Comparison of ENCODE assay signal across 10 cellular contexts in genomic region chr11:57646756-57647303, GRCh38. TPM values are rescaled to one million over a fixed set of nuclear protein-coding genes. Genes with fewer than 3 reads are reported as not detected.
A peak's percentile ranks its signal among the peaks of the same experiment; 100 is the strongest.
DNase-seq lines count a peak whose midpoint lies in the region; ATAC-seq, FAIRE-seq and TF ChIP-seq lines count a peak whose summit lies in the region.
"Had no signal": no experiment of that assay in that cellular context is flagged by ENCODE, and none has a peak within 500 bp of the region (broad histone marks: within the 10 kb centered on the region; RNA-seq: fewer than 3 reads in every experiment).

No MANE protein-coding gene starts in this region.

- peaks cover 69% of the 10 kb centered on the region for H3F3A ChIP-seq in GM23338 (replicated peaks; ENCODE audit: low read depth)

- H3K27me3 ChIP-seq in GM23338 (ENCODE audit: insufficient read depth) = peaks cover 18% of the 10 kb centered on the region
- peaks cover 19% of the 10 kb centered on the region for H3K27me3 ChIP-seq in bronchial epithelial cell (ENCODE audit: control insufficient read depth, insufficient read depth, low read length)
- peaks cover 36% of the 10 kb centered on the region for H3K27me3 ChIP-seq in colonic mucosa

- H3K36me3 Mint-ChIP-seq in GM23338 (ENCODE audit: low read depth) (peaks cover 21% of the 10 kb centered on the region), memory B cell (no peaks in the 10 kb centered on the region)
- H3K36me3 Mint-ChIP-seq: CD4-positive, CD25-positive, alpha-beta regulatory T cell had no signal

- DNase-seq in A549 (ENCODE audit: low read depth in 1 of 2, low spot score in 1 of 2) (no peak), GM23338 (ENCODE audit: low spot score) (peak; percentile 61), bronchial epithelial cell (ENCODE audit: low read depth) (peak; percentile 55), memory B cell (ENCODE audit: low spot score in 2 of 2) (peak in 1 of 2 donors; percentile 19), colonic mucosa (no peak)
- DNase-seq in stimulated activated CD4-positive, alpha-beta T cell treated with anti-CD3 and anti-CD28 coated beads, Interleukin-2, amount 100 ng/mL, for 48 hours = no peak
- DNase-seq: CD4-positive, CD25-positive, alpha-beta regulatory T cell; T-helper 9 cell had no signal

- H3K27ac Mint-ChIP-seq in GM23338 = peak overlapping the region; percentile 65
- no peak overlapping the region for H3K27ac Mint-ChIP-seq in memory B cell

- H3K27ac ChIP-seq in A549 = no peak overlapping the region
- peak overlapping the region; percentile 93 for H3K27ac ChIP-seq in GM23338 (ENCODE audit: low read depth)
- no peak overlapping the region for H3K27ac ChIP-seq in colonic mucosa

- H3K9me3 ChIP-seq in A549 (no peaks in the 10 kb centered on the region), colonic mucosa (no peaks in the 10 kb centered on the region)

- ATAC-seq in A549 = no peak
- ATAC-seq in GM23338 = peak; percentile 2
- ATAC-seq in memory B cell (ENCODE audit: low read depth) = no peak
- no peak for ATAC-seq in HG02981 (IDR thresholded peaks at IDR 0.05; ENCODE audit: unreplicated experiment)
- no peak for ATAC-seq in GM21717 (IDR thresholded peaks at IDR 0.05; ENCODE audit: unreplicated experiment)

- peaks cover 33% of the 10 kb centered on the region for H4K20me1 ChIP-seq in GM23338 (replicated peaks; ENCODE audit: insufficient read depth)

- no peak for FAIRE-seq in A549 (lab: Jason Lieb, UNC)
- FAIRE-seq in bronchial epithelial cell (lab: Jason Lieb, UNC) = no peak

- no peak for TF ChIP-seq RAD21 in A549 (conservative IDR thresholded peaks at IDR 0.05 in 1 of 2, IDR thresholded peaks at IDR 0.05 in 1 of 2)

- no peak for TF ChIP-seq CTCF in A549 (IDR thresholded peaks at IDR 0.05)
- no peak for TF ChIP-seq CTCF in GM23338 (conservative IDR thresholded peaks at IDR 0.05; ENCODE audit: low read depth in 2 of 2)
- no peak for TF ChIP-seq CTCF in bronchial epithelial cell (IDR thresholded peaks at IDR 0.05; ENCODE audit: insufficient read depth, low read length, severe bottlenecking)
- TF ChIP-seq CTCF in colonic mucosa (IDR thresholded peaks at IDR 0.05) = no peak

- no peak overlapping the region for H2AFZ ChIP-seq in GM23338

- CTCF ChIA-PET in A549 (lab: Yijun Ruan, JAX) = interaction anchor here (0.8 to 11.7 kb wide), 9 partner anchors 8 to 302 kb away, joined by 3 to 318 read pairs (median 5); partner anchors contain the start of gene UBE2L6

- 83% methylated on average over 19 of the region's 24 CpGs for WGBS in A549 (ENCODE audit: missing lambda C conversion rate)

- H3K4me2 ChIP-seq in A549 (no peak overlapping the region), GM23338 (peak overlapping the region; percentile 98)

- H3K79me2 ChIP-seq in GM23338 (replicated peaks; ENCODE audit: insufficient read depth) = peaks cover 14% of the 10 kb centered on the region

- peaks cover 61% of the 10 kb centered on the region for H3K27me3 Mint-ChIP-seq in GM23338 (ENCODE audit: insufficient read depth, low read depth, poor library complexity)
- H3K27me3 Mint-ChIP-seq in memory B cell = peaks cover 52% of the 10 kb centered on the region

- POLR2A ChIA-PET in A549 (lab: Yijun Ruan, JAX) = interaction anchor here (0.9 to 1.1 kb wide), 2 partner anchors 79 to 116 kb away, joined by 3 read pairs; partner anchors contain the start of genes TIMM10 and UBE2L6

- H3K4me3 Mint-ChIP-seq in GM23338 (peak overlapping the region; percentile 73), memory B cell (peak overlapping the region; percentile 5)

- peaks cover 9% of the 10 kb centered on the region; the same call in 1 of the 2 replicates for H3K36me3 ChIP-seq in GM23338 (ENCODE audit: insufficient read depth)
- no peaks in the 10 kb centered on the region for H3K36me3 ChIP-seq in bronchial epithelial cell (ENCODE audit: control insufficient read depth, insufficient read depth, low read length)
- H3K36me3 ChIP-seq in colonic mucosa = no peaks in the 10 kb centered on the region

- no peak for TF ChIP-seq POLR2A in A549 (IDR thresholded peaks at IDR 0.05; ENCODE audit: low read length)

- H3K4me3 ChIP-seq in A549 (no peak overlapping the region), GM23338 (peak overlapping the region; percentile 73), bronchial epithelial cell (ENCODE audit: low read depth, low read length) (peak overlapping the region; percentile 8), colonic mucosa (no peak overlapping the region)

- H3K4me1 Mint-ChIP-seq in GM23338 = peaks cover 92% of the 10 kb centered on the region
- H3K4me1 Mint-ChIP-seq in memory B cell = peaks cover 31% of the 10 kb centered on the region

- TF ChIP-seq EP300 in A549 (IDR thresholded peaks at IDR 0.05) = no peak

- H3K4me1 ChIP-seq in A549 (peaks cover 24% of the 10 kb centered on the region), GM23338 (ENCODE audit: insufficient read depth) (peaks cover 76% of the 10 kb centered on the region), colonic mucosa (no peaks in the 10 kb centered on the region)

- no peak overlapping the region for H3K9ac ChIP-seq in colonic mucosa (ENCODE audit: low read depth in 2 of 2, low read length in 2 of 2)

- peaks cover 10% of the 10 kb centered on the region for H3K9me2 ChIP-seq in GM23338 (ENCODE audit: insufficient read depth)

- H3K9me3 Mint-ChIP-seq in GM23338 (peaks cover 13% of the 10 kb centered on the region), memory B cell (no peaks in the 10 kb centered on the region)

- intact Hi-C loops in colonic mucosa (cut with DNase I) = loop anchor here (10.0 kb wide), 1 partner anchor 112 kb away; the partner anchor contains the start of genes SMTNL1 and TIMM10

TF ChIP-seq in A549, 52 proteins besides CTCF, POLR2A, EP300 and RAD21 (continues in another document):
- TF ChIP-seq JUN (IDR thresholded peaks at IDR 0.05) (0 out of 5 replicates have a peak, but pooled peaks of 1 of the 2 experiments have one; percentile 10), USF2 (IDR thresholded peaks at IDR 0.05) (no peak)

TF ChIP-seq in GM23338, 12 proteins besides CTCF, POLR2A, EP300 and RAD21 (continues in another document):
- TF ChIP-seq ZNF331 (CRISPR knock-in tag; IDR thresholded peaks at IDR 0.05; ENCODE audit: low read depth) (no peak), ZNF114 (CRISPR knock-in tag; IDR thresholded peaks at IDR 0.05) (no peak)

RNA-seq across cellular contexts. Expression of gene YPEL4, which starts 2.9 kb away (rescaled TPM):
- polyA plus RNA-seq in A549 (2011; rRNA removed) (0.04 and 0.13 TPM in 2 replicates), A549 (2017; fragmentation: RNase III; extraction: RNeasy Plus Mini Kit Qiagen cat#74134 plus additional on column Dnase treatment) (0.04 to 0.06 TPM in 2 of 3 replicates, not detected in the other), GM23338 (2016; fragmentation: Nextera tagmentation; extraction: Ambion mirVana) (1.1 and 1.2 TPM in 2 replicates)
- polyA plus RNA-seq in A549 (2012; cell fraction: cytosol; rRNA removed) = 0.01 and 0.08 TPM in 2 replicates
- polyA plus RNA-seq in A549 (2012; cell fraction: nucleus; rRNA removed) = 0.04 TPM in 1 of 2 replicates, not detected in the other
- 0.10 and 0.17 TPM in 2 replicates for polyA minus RNA-seq in A549 (2011; rRNA and poly(A)+ RNA removed)
- 0.82 TPM in 1 of 2 replicates, not detected in the other for total RNA-seq in GM23338 (2014; rRNA removed; shearing (Covaris generic))
- total RNA-seq in bronchial epithelial cell (0.26 TPM in 1 of 2 replicates, not detected in the other), colonic mucosa (under 1 TPM; 0.44 to 0.98 TPM)

RNA-seq across cellular contexts. Expression of gene CLP1, which starts 10.7 kb away (rescaled TPM):
- polyA plus RNA-seq in A549 (2011; rRNA removed) (22.8 and 24.2 TPM in 2 replicates), A549 (2017; fragmentation: RNase III; extraction: RNeasy Plus Mini Kit Qiagen cat#74134 plus additional on column Dnase treatment) (31.6 to 33.0 TPM (median 31.8 TPM) in 3 replicates), GM23338 (2016; fragmentation: Nextera tagmentation; extraction: Ambion mirVana) (14.4 and 16.8 TPM in 2 replicates)
- 18.3 and 19.5 TPM in 2 replicates for polyA plus RNA-seq in A549 (2012; cell fraction: cytosol; rRNA removed)
- polyA plus RNA-seq in A549 (2012; cell fraction: nucleus; rRNA removed) = 16.0 and 24.4 TPM in 2 replicates
- polyA minus RNA-seq in A549 (2011; rRNA and poly(A)+ RNA removed) = 21.3 and 25.5 TPM in 2 replicates
- total RNA-seq in GM23338 (2014; rRNA removed; shearing (Covaris generic)) = 25.2 and 25.4 TPM in 2 replicates
- total RNA-seq in bronchial epithelial cell (15.7 and 28.2 TPM in 2 replicates), colonic mucosa (10 to 100 TPM; 13.5 to 14.9 TPM)

RNA-seq across cellular contexts. Expression of gene ZDHHC5, which starts 21.1 kb away (rescaled TPM):
- 63.8 and 75.9 TPM in 2 replicates for polyA plus RNA-seq in A549 (2011; rRNA removed)
- polyA plus RNA-seq in A549 (2012; cell fraction: cytosol; rRNA removed) = 49.6 and 59.2 TPM in 2 replicates
- polyA plus RNA-seq in A549 (2012; cell fraction: nucleus; rRNA removed) = 62.4 and 72.5 TPM in 2 replicates
- polyA plus RNA-seq in A549 (2017; fragmentation: RNase III; extraction: RNeasy Plus Mini Kit Qiagen cat#74134 plus additional on column Dnase treatment) = 44.1 to 47.1 TPM (median 46.5 TPM) in 3 replicates
- polyA minus RNA-seq in A549 (2011; rRNA and poly(A)+ RNA removed) = 116 and 122 TPM in 2 replicates
- total RNA-seq in GM23338 (2014; rRNA removed; shearing (Covaris generic)) = 35.7 and 42.3 TPM in 2 replicates
- 15.7 and 16.9 TPM in 2 replicates for polyA plus RNA-seq in GM23338 (2016; fragmentation: Nextera tagmentation; extraction: Ambion mirVana)
- total RNA-seq in bronchial epithelial cell = 30.3 and 43.5 TPM in 2 replicates
- total RNA-seq in colonic mucosa = 10 to 100 TPM; 80.2 to 82.1 TPM

RNA-seq across cellular contexts. Expression of gene SERPING1, which starts 49.3 kb away (rescaled TPM):
- polyA plus RNA-seq in A549 (2011; rRNA removed) (0.59 and 0.91 TPM in 2 replicates), A549 (2017; fragmentation: RNase III; extraction: RNeasy Plus Mini Kit Qiagen cat#74134 plus additional on column Dnase treatment) (0.10 to 0.63 TPM (median 0.53 TPM) in 3 replicates), GM23338 (2016; fragmentation: Nextera tagmentation; extraction: Ambion mirVana) (49.8 and 54.7 TPM in 2 replicates)
- 0.15 and 0.19 TPM in 2 replicates for polyA plus RNA-seq in A549 (2012; cell fraction: cytosol; rRNA removed)
- 0.07 TPM in 1 of 2 replicates, not detected in the other for polyA plus RNA-seq in A549 (2012; cell fraction: nucleus; rRNA removed)
- 0.79 and 1.1 TPM in 2 replicates for polyA minus RNA-seq in A549 (2011; rRNA and poly(A)+ RNA removed)
- total RNA-seq in GM23338 (2014; rRNA removed; shearing (Covaris generic)) = 40.8 and 42.3 TPM in 2 replicates
- total RNA-seq in bronchial epithelial cell (1.3 and 2.0 TPM in 2 replicates), colonic mucosa (10 to 100 TPM; 18.7 to 57.5 TPM)
- polyA plus RNA-seq: CD4-positive, CD25-positive, alpha-beta regulatory T cell had no signal

Comparison
In these comparisons a context has a peak if more than half of its experiments do, and no peak if none do; other contexts are left out.
1. DNase-seq: peak in GM23338 (single experiment) and bronchial epithelial cell (single experiment); none in A549 (0 of 2), colonic mucosa (single experiment) and stimulated activated CD4-positive, alpha-beta T cell treated with anti-CD3 and anti-CD28 coated beads, Interleukin-2, amount 100 ng/mL, for 48 hours (0 of 2).
2. H3K4me3 ChIP-seq: peak in GM23338 (single experiment) and bronchial epithelial cell (single experiment); none in A549 (single experiment) and colonic mucosa (single experiment).